In the genomic region with DNA sequence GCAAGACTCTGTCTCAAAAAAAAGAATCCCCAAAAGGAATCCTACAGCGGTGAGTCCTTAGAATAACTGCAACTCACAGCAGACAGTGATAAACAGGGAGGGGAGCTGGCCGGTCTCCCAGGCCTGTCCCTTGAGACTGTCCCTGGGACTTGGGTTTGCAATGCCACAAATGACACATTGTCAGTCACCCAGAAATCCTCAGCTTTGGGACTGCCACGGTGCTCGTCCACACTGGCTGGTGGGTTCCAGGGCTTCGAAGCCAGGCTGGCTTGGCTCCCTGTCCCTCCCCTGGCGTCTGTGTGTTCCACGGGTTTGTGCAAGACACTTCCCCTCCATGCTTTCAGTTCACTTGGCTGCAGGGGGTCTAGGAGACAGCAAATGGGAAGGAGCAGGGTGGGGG, we compare ENCODE assay signal across 24 cellular contexts.
A peak's percentile ranks its signal among the peaks of the same experiment; 100 is the strongest.
DNase-seq lines count a peak whose midpoint lies in the region; ATAC-seq, FAIRE-seq and TF ChIP-seq lines count a peak whose summit lies in the region.
"Had no signal": no experiment of that assay in that cellular context is flagged by ENCODE, and none has a peak within 500 bp of the region (broad histone marks: within the 10 kb centered on the region; RNA-seq: fewer than 3 reads in every experiment).

No MANE protein-coding gene starts in this region.

- H3K79me1 ChIP-seq in H1 (ENCODE audit: low read depth, low read length): no peaks in the 10 kb centered on the region; the same call in 1 of the 2 replicates

- H3K4me1 Mint-ChIP-seq in CD14-positive monocyte: no peaks in the 10 kb centered on the region
- H3K4me1 Mint-ChIP-seq in osteocyte (ENCODE audit: unreplicated experiment): peaks cover 9% of the 10 kb centered on the region
- H3K4me1 Mint-ChIP-seq: memory B cell had no signal

- no peak overlapping the region for H4K91ac ChIP-seq in H1 (replicated peaks; ENCODE audit: insufficient read length, low read length)

- H3K9me3 Mint-ChIP-seq in CD14-positive monocyte (peaks cover 0 to 1% (median 0%) of the 10 kb centered on the region in 7 donors), osteocyte (ENCODE audit: unreplicated experiment) (no peaks in the 10 kb centered on the region)
- H3K9me3 Mint-ChIP-seq: memory B cell, naive B cell had no signal

- no peak overlapping the region for H2AK5ac ChIP-seq in H1 (ENCODE audit: low read depth, low read length)

- H2BK15ac ChIP-seq in H1 (ENCODE audit: low read length): no peak overlapping the region

- H3K27me3 ChIP-seq in BE2C: no peaks in the 10 kb centered on the region
- H3K27me3 ChIP-seq in H1 (replicated peaks in 1 of 4; ENCODE audit: control insufficient read depth in 3 of 4, extremely low read depth in 1 of 4, insufficient read depth in 3 of 4, low read length in 3 of 4): peaks cover 0 to 2% (median 0%) of the 10 kb centered on the region in 4 experiments; a peak in 2 of 7 replicates
- H3K27me3 ChIP-seq: tibial nerve had no signal

- H3K4me3 Mint-ChIP-seq in CD14-positive monocyte (no peak overlapping the region), osteocyte (ENCODE audit: unreplicated experiment) (no peak overlapping the region)
- H3K4me3 Mint-ChIP-seq: memory B cell, naive B cell had no signal

- H3K4me1 ChIP-seq in BE2C (peaks cover 8% of the 10 kb centered on the region), H1 (replicated peaks in 1 of 4; ENCODE audit: control insufficient read depth in 3 of 4, insufficient read depth in 4 of 4, low read length in 3 of 4) (no peaks in the 10 kb centered on the region; a peak in 1 of 7 replicates)
- H3K4me1 ChIP-seq: Caco-2, esophagus muscularis mucosa, gastrocnemius medialis, parathyroid adenoma, tibial nerve had no signal

- H4K8ac ChIP-seq in H1 (ENCODE audit: extremely low read depth, insufficient read depth, low read length): no peak overlapping the region

- peak; percentile 11 for DNase-seq in BE2C
- DNase-seq in CD14-positive monocyte (ENCODE audit: low spot score): peak; percentile 25
- peak in 1 of 2 experiments; percentile 41 for DNase-seq in H1 (ENCODE audit: low read depth in 1 of 2, low spot score in 2 of 2)
- peak; percentile 59 for DNase-seq in osteocyte (ENCODE audit: extremely low spot score, unreplicated experiment)
- no peak for DNase-seq in NCI-H1694 (lab: John Stamatoyannopoulos, UW)
- no peak for DNase-seq in OCI-M1 (lab: John Stamatoyannopoulos, UW)
- DNase-seq: activated CD4-positive, alpha-beta T cell treated with anti-CD3 and anti-CD28 coated beads for 1 hour; AML-193; anterior cingulate cortex; Caco-2; central memory CD4-positive, alpha-beta T cell; effector CD4-positive, alpha-beta T cell; gastrocnemius medialis; KBM-7; naive B cell; NCI-H2081 treated with DMSO at 0.1 percent for 48 hours; stimulated activated naive CD8-positive, alpha-beta T cell treated with anti-CD3 and anti-CD28 coated beads, Interleukin-15, Interleukin-2, amounts not matched to agents 100 U/mL and 50 U/mL, for 24 hours; T-helper 9 cell had no signal

- no peak overlapping the region for H2BK120ac ChIP-seq in H1 (replicated peaks; ENCODE audit: low read depth, low read length)

- POLR2A ChIA-PET in H1 (lab: Charles Lee; ENCODE audit: partially characterized antibody): no interaction called here

- H3K23me2 ChIP-seq in H1 (ENCODE audit: low read depth, low read length): no peaks in the 10 kb centered on the region

- no peak overlapping the region for H3K9ac ChIP-seq in H1 (replicated peaks in 1 of 4; ENCODE audit: extremely low read depth in 1 of 4, low read depth in 3 of 4, low read length in 3 of 4)
- H3K9ac ChIP-seq: parathyroid adenoma had no signal

- no peak for FAIRE-seq in H1 (lab: Jason Lieb, UNC)
- FAIRE-seq: RCC 7860 had no signal

- H3K27me3 Mint-ChIP-seq in CD14-positive monocyte (ENCODE audit: low read depth in 3 of 3) (peaks cover 3 to 6% (median 4%) of the 10 kb centered on the region in 3 donors), osteocyte (ENCODE audit: unreplicated experiment) (peaks cover 35% of the 10 kb centered on the region)

- no peak for TF ChIP-seq EP300 in H1 (IDR thresholded peaks at IDR 0.05; ENCODE audit: borderline replicate concordance in 1 of 2, low read depth in 2 of 2, low read length in 2 of 2)

- H2BK20ac ChIP-seq in H1 (ENCODE audit: low read length): no peak overlapping the region

- peaks cover 0 to 2% of the 10 kb centered on the region in 2 experiments for H4K20me1 ChIP-seq in H1 (replicated peaks in 1 of 2; ENCODE audit: control insufficient read depth in 1 of 2, insufficient read depth in 2 of 2, low read length in 2 of 2)

- no peak overlapping the region for H3K27ac ChIP-seq in H1 (ENCODE audit: low read depth, low read length)
- H3K27ac ChIP-seq: esophagus muscularis mucosa, gastrocnemius medialis, parathyroid adenoma, tibial nerve had no signal

- TF ChIP-seq CTCF in BE2C (IDR thresholded peaks at IDR 0.05; ENCODE audit: low read depth, low read length) (no peak), CD14-positive monocyte (IDR thresholded peaks at IDR 0.05) (no peak), H1 (IDR thresholded peaks at IDR 0.05; ENCODE audit: control extremely low read depth in 1 of 3, insufficient read depth in 1 of 3, low read depth in 1 of 3, low read length in 3 of 3) (no peak), osteocyte (IDR thresholded peaks at IDR 0.05) (no peak)

- no peak overlapping the region for H3K56ac ChIP-seq in H1 (replicated peaks; ENCODE audit: insufficient read length, low read depth, low read length)

- H2BK12ac ChIP-seq in H1 (ENCODE audit: low read depth, low read length): peak overlapping the region; percentile 39; the same call in 1 of the 2 replicates

- H2AFZ ChIP-seq in H1 (ENCODE audit: low read length): no peak overlapping the region
- H2AFZ ChIP-seq: parathyroid adenoma had no signal

- TF ChIP-seq RAD21 in H1 (IDR thresholded peaks at IDR 0.05 in 1 of 2, conservative IDR thresholded peaks at IDR 0.05 in 1 of 2; ENCODE audit: low read depth in 2 of 2, low read length in 2 of 2): no peak

- intact Hi-C loops in CD14-positive monocyte (cut with micrococcal nuclease): no loop called here

- H3K9me3 ChIP-seq in BE2C: no peaks in the 10 kb centered on the region
- no peaks in the 10 kb centered on the region for H3K9me3 ChIP-seq in H1 (ENCODE audit: insufficient read depth in 2 of 2, low read depth in 1 of 2, low read length in 1 of 2)
- H3K9me3 ChIP-seq: Caco-2, esophagus muscularis mucosa, gastrocnemius medialis, tibial nerve had no signal

- H3K18ac ChIP-seq in H1 (ENCODE audit: extremely low read depth, low read length): no peak overlapping the region; the same call in 1 of the 2 replicates

- H3K27ac Mint-ChIP-seq in CD14-positive monocyte (no peak overlapping the region), osteocyte (ENCODE audit: unreplicated experiment) (no peak overlapping the region)
- H3K27ac Mint-ChIP-seq: memory B cell, naive B cell had no signal

- H3K36me3 ChIP-seq in BE2C (no peaks in the 10 kb centered on the region), H1 (ENCODE audit: control insufficient read depth in 2 of 4, insufficient read depth in 4 of 4, low read length in 3 of 4) (no peaks in the 10 kb centered on the region)
- H3K36me3 ChIP-seq: esophagus muscularis mucosa, gastrocnemius medialis, tibial nerve had no signal

- H3K4ac ChIP-seq in H1 (replicated peaks; ENCODE audit: insufficient read length, low read depth, low read length): no peak overlapping the region

- CTCF ChIA-PET in H1 (lab: Charles Lee; ENCODE audit: partially characterized antibody): interaction anchor here (0.7 to 1.5 kb wide), 5 partner anchors 11 to 406 kb away, joined by 3 to 4 read pairs (median 3); no protein-coding TSS in a partner anchor

- H3K14ac ChIP-seq in H1 (ENCODE audit: insufficient read length): no peak overlapping the region

- no peak overlapping the region for H2BK5ac ChIP-seq in H1 (ENCODE audit: low read depth, low read length)

- H3K79me2 ChIP-seq in H1 (ENCODE audit: control insufficient read depth in 1 of 2, insufficient read depth in 2 of 2, low read length in 2 of 2): no peaks in the 10 kb centered on the region
- H3K79me2 ChIP-seq: parathyroid adenoma had no signal

- H3K36me3 Mint-ChIP-seq in CD14-positive monocyte: no peaks in the 10 kb centered on the region
- no peaks in the 10 kb centered on the region for H3K36me3 Mint-ChIP-seq in osteocyte (ENCODE audit: unreplicated experiment)
- H3K36me3 Mint-ChIP-seq: memory B cell, naive B cell had no signal

- no peak overlapping the region for H3K23ac ChIP-seq in H1 (ENCODE audit: insufficient read length)

- WGBS in H1 (ENCODE audit: extremely low coverage in 1 of 2, insufficient coverage in 1 of 2, insufficient read length in 1 of 2, insufficient replicate concordance in 2 of 2, low coverage in 1 of 2, low lambda C conversion rate in 2 of 2, missing lambda C conversion rate in 1 of 2), 2 experiments: 70% methylated on average over 7 of the region's 7 CpGs; no CpG with 5 or more reads in 1 of the 2 experiments

- TF ChIP-seq POLR2A in H1 (IDR thresholded peaks at IDR 0.05; ENCODE audit: control extremely low read depth in 1 of 2, low read depth in 2 of 2, low read length in 2 of 2): no peak

- no peak for ATAC-seq in HG02798 (IDR thresholded peaks at IDR 0.05; ENCODE audit: poor library complexity, unreplicated experiment)
- ATAC-seq: gastrocnemius medialis; stimulated activated naive CD8-positive, alpha-beta T cell treated with anti-CD3 and anti-CD28 coated beads, Interleukin-15, Interleukin-2, amounts not matched to agents 100 U/mL and 50 U/mL, for 24 hours had no signal

- no peak overlapping the region for H4K5ac ChIP-seq in H1 (ENCODE audit: insufficient read length, low read depth, low read length)

- no peak overlapping the region for H3K4me2 ChIP-seq in H1 (ENCODE audit: insufficient read depth in 1 of 2, low read depth in 2 of 2, low read length in 2 of 2)

- H3K4me3 ChIP-seq in BE2C (ENCODE audit: low read depth, low read length) (no peak overlapping the region), H1 (ENCODE audit: extremely low read depth in 1 of 4, insufficient read depth in 2 of 4, low read depth in 3 of 4, low read length in 4 of 4) (no peak overlapping the region)
- H3K4me3 ChIP-seq: esophagus muscularis mucosa, gastrocnemius medialis, tibial nerve had no signal

TF ChIP-seq in H1, 55 proteins besides CTCF, POLR2A, EP300 and RAD21 (continues in another document):
- TF ChIP-seq HDAC6 (IDR thresholded peaks at IDR 0.05; ENCODE audit: low read depth, low read length) (no peak), TBP (IDR thresholded peaks at IDR 0.05; ENCODE audit: low read depth, low read length) (no peak)

Comparison
In these comparisons a context has a peak if more than half of its experiments do, and no peak if none do; other contexts are left out.
1. DNase-seq: peak in BE2C (single experiment), CD14-positive monocyte (single experiment) and osteocyte (single experiment); none in NCI-H1694 (single experiment) and OCI-M1 (single experiment).